Comparison of ENCODE assay signal across 8 cellular contexts in the genomic region with DNA sequence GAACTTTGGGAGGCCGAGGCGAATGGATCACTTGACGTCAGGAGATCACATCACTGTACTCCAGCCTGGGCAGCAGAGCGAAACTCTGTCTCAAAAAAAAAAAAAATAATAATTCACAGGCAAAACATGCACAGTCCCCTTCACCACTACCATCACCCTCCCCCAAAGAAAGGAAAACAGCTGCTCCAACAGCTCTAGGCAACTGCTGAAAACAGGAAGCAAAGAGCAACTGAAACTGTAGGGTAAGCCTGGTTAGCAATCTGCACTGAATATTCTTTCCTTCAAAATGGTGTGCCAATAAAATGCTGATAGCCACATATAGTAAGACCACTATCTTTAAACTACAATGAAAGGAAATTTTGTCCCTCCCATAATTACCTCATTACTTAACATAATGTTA. TPM values are rescaled to one million over a fixed set of nuclear protein-coding genes. Genes with fewer than 3 reads are reported as not detected.
DNase-seq lines count a peak whose midpoint lies in the region; ATAC-seq, FAIRE-seq and TF ChIP-seq lines count a peak whose summit lies in the region.

No MANE protein-coding gene starts in this region.

- H3K4me1 Mint-ChIP-seq in activated CD4-positive, alpha-beta memory T cell treated with anti-CD3 and anti-CD28 coated beads, Interleukin-2, amount 10 ng/mL, durations not matched to agents 7 days and 5 days: peaks cover 33% of the 10 kb centered on the region

- no peak overlapping the region for H3K27ac Mint-ChIP-seq in activated CD4-positive, alpha-beta memory T cell treated with anti-CD3 and anti-CD28 coated beads, Interleukin-2, amount 10 ng/mL, durations not matched to agents 7 days and 5 days

- H3K9me3 Mint-ChIP-seq in activated CD4-positive, alpha-beta memory T cell treated with anti-CD3 and anti-CD28 coated beads, Interleukin-2, amount 10 ng/mL, durations not matched to agents 7 days and 5 days: no peaks in the 10 kb centered on the region

- CTCF ChIA-PET in activated CD4-positive, alpha-beta memory T cell treated with anti-CD3 and anti-CD28 coated beads, Interleukin-2, amount 10 ng/mL, durations not matched to agents 7 days and 5 days (lab: Charles Lee): no interaction called here

- POLR2A ChIA-PET in activated CD4-positive, alpha-beta memory T cell treated with anti-CD3 and anti-CD28 coated beads, Interleukin-2, amount 10 ng/mL, durations not matched to agents 7 days and 5 days (lab: Charles Lee): no interaction called here

- ATAC-seq in GM18511 (IDR thresholded peaks at IDR 0.05; ENCODE audit: unreplicated experiment) (peak; percentile 90), HG02973 (IDR thresholded peaks at IDR 0.05; ENCODE audit: unreplicated experiment) (peak; percentile 87)

- H3K36me3 Mint-ChIP-seq in activated CD4-positive, alpha-beta memory T cell treated with anti-CD3 and anti-CD28 coated beads, Interleukin-2, amount 10 ng/mL, durations not matched to agents 7 days and 5 days (ENCODE audit: low read depth): peaks cover 26% of the 10 kb centered on the region

- peak; percentile 26; the same call in 1 of the 2 replicates for TF ChIP-seq POLR2A in Raji (IDR thresholded peaks at IDR 0.05; ENCODE audit: insufficient read depth, low read depth, low read length)

- no peak for FAIRE-seq in RCC 7860 (lab: Jason Lieb, UNC)

- DNase-seq in medulla oblongata (ENCODE audit: extremely low spot score) (peak; percentile 34), foreskin melanocyte (no peak), RCC 7860 (ENCODE audit: low spot score) (no peak)
- DNase-seq in activated CD8-positive, alpha-beta memory T cell treated with anti-CD3 and anti-CD28 coated beads for 24 hours: no peak
- DNase-seq in activated CD4-positive, alpha-beta memory T cell treated with anti-CD3 and anti-CD28 coated beads, Interleukin-2, amount 10 ng/mL, durations not matched to agents 7 days and 5 days: no peak

- no peak overlapping the region for H3K4me3 Mint-ChIP-seq in activated CD4-positive, alpha-beta memory T cell treated with anti-CD3 and anti-CD28 coated beads, Interleukin-2, amount 10 ng/mL, durations not matched to agents 7 days and 5 days

- no peaks in the 10 kb centered on the region for H3K27me3 Mint-ChIP-seq in activated CD4-positive, alpha-beta memory T cell treated with anti-CD3 and anti-CD28 coated beads, Interleukin-2, amount 10 ng/mL, durations not matched to agents 7 days and 5 days

RNA-seq across cellular contexts. Expression of gene NT5C2, which starts 11.8 kb away (rescaled TPM):
- 10 to 100 TPM; 71.8 to 74.0 TPM for total RNA-seq in activated CD4-positive, alpha-beta memory T cell treated with anti-CD3 and anti-CD28 coated beads, Interleukin-2, amount 10 ng/mL, durations not matched to agents 7 days and 5 days
